ENCODE assay signal across 1 cellular context in the genomic region with DNA sequence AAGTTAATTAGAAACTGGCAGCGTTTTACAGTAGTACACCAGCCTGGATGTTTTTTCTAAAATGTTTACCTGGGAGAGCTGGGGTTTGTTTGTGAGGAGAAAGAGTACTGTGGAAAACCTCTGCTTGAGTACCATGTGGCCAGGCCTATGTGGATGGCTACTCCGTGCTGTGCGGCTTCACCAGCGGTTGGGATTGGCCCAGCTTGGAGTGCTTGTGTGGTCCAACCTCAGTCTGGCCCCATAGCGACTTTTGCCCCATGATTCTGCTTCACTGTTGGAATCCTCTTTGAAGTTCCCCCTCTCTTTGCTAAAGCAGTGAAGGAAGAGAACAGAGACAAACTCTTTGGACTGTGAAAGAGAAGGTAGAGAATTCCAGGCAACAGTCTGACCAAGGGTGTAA.
TF ChIP-seq lines count a peak whose summit lies in the region.

No MANE protein-coding gene starts in this region.

TF ChIP-seq in WTC11, 78 proteins besides CTCF, POLR2A, EP300 and RAD21 (continued from another document):
- TF ChIP-seq NFYB (CRISPR knock-in tag; conservative IDR thresholded peaks at IDR 0.05; ENCODE audit: low read depth) (no peak), FOXJ3 (CRISPR knock-in tag; IDR thresholded peaks at IDR 0.05; ENCODE audit: borderline replicate concordance) (no peak), ZNF121 (CRISPR knock-in tag; IDR thresholded peaks at IDR 0.05) (no peak), HMGA2 (CRISPR knock-in tag; IDR thresholded peaks at IDR 0.05) (no peak), STAT6 (CRISPR knock-in tag; conservative IDR thresholded peaks at IDR 0.05; ENCODE audit: low read depth) (no peak), KAT7 (CRISPR knock-in tag; IDR thresholded peaks at IDR 0.05; ENCODE audit: borderline replicate concordance) (no peak)
- TF ChIP-seq, protein P1, sequence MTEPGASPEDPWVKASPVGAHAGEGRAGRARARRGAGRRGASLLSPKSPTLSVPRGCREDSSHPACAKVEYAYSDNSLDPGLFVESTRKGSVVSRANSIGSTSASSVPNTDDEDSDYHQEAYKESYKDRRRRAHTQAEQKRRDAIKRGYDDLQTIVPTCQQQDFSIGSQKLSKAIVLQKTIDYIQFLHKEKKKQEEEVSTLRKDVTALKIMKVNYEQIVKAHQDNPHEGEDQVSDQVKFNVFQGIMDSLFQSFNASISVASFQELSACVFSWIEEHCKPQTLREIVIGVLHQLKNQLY (CRISPR knock-in tag; IDR thresholded peaks at IDR 0.05), result no peak
